ENCODE assay signal across 1 cellular context in the genomic region with DNA sequence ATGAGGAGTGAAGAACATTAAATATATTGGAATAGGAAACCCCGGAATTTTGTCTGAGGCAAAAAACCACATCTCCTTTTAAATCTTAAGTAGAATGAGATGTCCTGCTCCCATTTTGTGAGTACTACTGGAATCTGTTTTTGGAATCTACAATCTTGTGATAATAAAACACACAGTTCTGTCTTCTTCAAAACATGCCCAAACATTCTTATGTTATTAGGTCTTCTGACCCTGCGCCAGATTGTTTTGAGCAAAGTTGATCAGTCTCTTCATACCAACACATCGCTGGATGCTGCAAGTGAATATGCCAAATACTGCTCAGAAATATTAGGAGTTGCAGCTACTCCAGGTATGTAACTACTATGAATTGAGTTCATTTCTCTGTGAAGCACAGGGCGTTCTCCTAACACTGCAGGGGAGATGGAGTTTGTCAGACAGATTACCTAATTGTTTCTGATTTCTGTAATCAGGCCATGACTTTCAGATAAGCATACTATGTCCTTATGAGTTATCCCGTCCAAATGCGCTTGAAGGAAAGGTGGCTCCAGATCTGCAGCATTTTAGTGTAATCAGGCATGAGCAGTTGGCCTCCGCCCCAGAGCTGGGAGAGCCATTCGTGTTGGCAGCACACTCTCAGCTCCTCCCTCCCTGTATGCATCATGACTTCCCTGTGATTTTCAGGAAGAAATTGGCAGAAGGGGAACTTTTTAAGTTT.
TF ChIP-seq lines count a peak whose summit lies in the region.

No MANE protein-coding gene starts in this region.

TF ChIP-seq in K562, 482 proteins besides CTCF, POLR2A, EP300 and RAD21 (continued from another document):
- TF ChIP-seq BRCA1 (IDR thresholded peaks at IDR 0.05), result no peak
- no peak for TF ChIP-seq BRCA1 (CRISPR knock-in tag; IDR thresholded peaks at IDR 0.05)
- TF ChIP-seq ZKSCAN8 (CRISPR knock-in tag; IDR thresholded peaks at IDR 0.05), result no peak
- no peak for TF ChIP-seq ZNF589 (CRISPR knock-in tag; IDR thresholded peaks at IDR 0.05; ENCODE audit: low read depth)
- TF ChIP-seq, protein P1, sequence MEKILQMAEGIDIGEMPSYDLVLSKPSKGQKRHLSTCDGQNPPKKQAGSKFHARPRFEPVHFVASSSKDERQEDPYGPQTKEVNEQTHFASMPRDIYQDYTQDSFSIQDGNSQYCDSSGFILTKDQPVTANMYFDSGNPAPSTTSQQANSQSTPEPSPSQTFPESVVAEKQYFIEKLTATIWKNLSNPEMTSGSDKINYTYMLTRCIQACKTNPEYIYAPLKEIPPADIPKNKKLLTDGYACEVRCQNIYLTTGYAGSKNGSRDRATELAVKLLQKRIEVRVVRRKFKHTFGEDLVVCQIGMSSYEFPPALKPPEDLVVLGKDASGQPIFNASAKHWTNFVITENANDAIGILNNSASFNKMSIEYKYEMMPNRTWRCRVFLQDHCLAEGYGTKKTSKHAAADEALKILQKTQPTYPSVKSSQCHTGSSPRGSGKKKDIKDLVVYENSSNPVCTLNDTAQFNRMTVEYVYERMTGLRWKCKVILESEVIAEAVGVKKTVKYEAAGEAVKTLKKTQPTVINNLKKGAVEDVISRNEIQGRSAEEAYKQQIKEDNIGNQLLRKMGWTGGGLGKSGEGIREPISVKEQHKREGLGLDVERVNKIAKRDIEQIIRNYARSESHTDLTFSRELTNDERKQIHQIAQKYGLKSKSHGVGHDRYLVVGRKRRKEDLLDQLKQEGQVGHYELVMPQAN (IDR thresholded peaks at IDR 0.05; ENCODE audit: borderline replicate concordance), result no peak
- TF ChIP-seq RCOR1 (IDR thresholded peaks at IDR 0.05; ENCODE audit: borderline replicate concordance in 1 of 2, low read depth in 2 of 2, low read length in 2 of 2), result peak; percentile 49 to 77; a peak in 2 of 4 replicates
- 0 out of 2 replicates have a peak, but pooled peaks have one; percentile 16 for TF ChIP-seq POLR2AphosphoS5 (IDR thresholded peaks at IDR 0.05; ENCODE audit: control insufficient read depth, insufficient read depth, low read depth, low read length)
- TF ChIP-seq ZFP1 (CRISPR knock-in tag; IDR thresholded peaks at IDR 0.05), result no peak
- peak; percentile 71 for TF ChIP-seq TCF3 (CRISPR knock-in tag; IDR thresholded peaks at IDR 0.05)
- no peak for TF ChIP-seq POU5F1 (IDR thresholded peaks at IDR 0.05; ENCODE audit: borderline replicate concordance, low read depth, low read length, partially characterized antibody)
- no peak for TF ChIP-seq CEBPB (tag; IDR thresholded peaks at IDR 0.05)
- no peak for TF ChIP-seq NR4A1 (CRISPR knock-in tag; IDR thresholded peaks at IDR 0.05)
- no peak for TF ChIP-seq NR4A1 (tag; IDR thresholded peaks at IDR 0.05)
- no peak for TF ChIP-seq KAT2B (IDR thresholded peaks at IDR 0.05; ENCODE audit: low read depth, low read length)
- no peak for TF ChIP-seq ZBTB8A (IDR thresholded peaks at IDR 0.05; ENCODE audit: partially characterized antibody)
- 0 out of 2 replicates have a peak, but pooled peaks have one; percentile 19 for TF ChIP-seq MTA2 (IDR thresholded peaks at IDR 0.05; ENCODE audit: low read depth)
- TF ChIP-seq ARID1B (IDR thresholded peaks at IDR 0.05), result peak; percentile 57
- no peak for TF ChIP-seq NFATC3 (IDR thresholded peaks at IDR 0.05)
- TF ChIP-seq NFIC (IDR thresholded peaks at IDR 0.05), result peak; percentile 36; the same call in 1 of the 2 replicates
- TF ChIP-seq HDAC2 (IDR thresholded peaks at IDR 0.05), result 0 out of 2 replicates have a peak, but pooled peaks have one; percentile 44
- peak; percentile 62; the same call in 1 of the 2 replicates for TF ChIP-seq NCOR1 (IDR thresholded peaks at IDR 0.05)
- peak; percentile 81 for TF ChIP-seq CBFA2T3 (IDR thresholded peaks at IDR 0.05)
- TF ChIP-seq SMARCB1 (IDR thresholded peaks at IDR 0.05; ENCODE audit: insufficient read length, low read depth), result no peak
- TF ChIP-seq KDM1A (IDR thresholded peaks at IDR 0.05), result peak; percentile 65 to 68
- no peak for TF ChIP-seq CREB1 (IDR thresholded peaks at IDR 0.05)
- no peak for TF ChIP-seq CREB1 (CRISPR knock-in tag; IDR thresholded peaks at IDR 0.05)
- TF ChIP-seq SNRNP70 (optimal IDR thresholded peaks at IDR 0.05; ENCODE audit: low read depth, low read length), result no peak
- peak; percentile 55; the same call in 1 of the 2 replicates for TF ChIP-seq KLF16 (IDR thresholded peaks at IDR 0.05)
- TF ChIP-seq PHTF2 (CRISPR knock-in tag; IDR thresholded peaks at IDR 0.05), result no peak
- TF ChIP-seq, protein P2, sequence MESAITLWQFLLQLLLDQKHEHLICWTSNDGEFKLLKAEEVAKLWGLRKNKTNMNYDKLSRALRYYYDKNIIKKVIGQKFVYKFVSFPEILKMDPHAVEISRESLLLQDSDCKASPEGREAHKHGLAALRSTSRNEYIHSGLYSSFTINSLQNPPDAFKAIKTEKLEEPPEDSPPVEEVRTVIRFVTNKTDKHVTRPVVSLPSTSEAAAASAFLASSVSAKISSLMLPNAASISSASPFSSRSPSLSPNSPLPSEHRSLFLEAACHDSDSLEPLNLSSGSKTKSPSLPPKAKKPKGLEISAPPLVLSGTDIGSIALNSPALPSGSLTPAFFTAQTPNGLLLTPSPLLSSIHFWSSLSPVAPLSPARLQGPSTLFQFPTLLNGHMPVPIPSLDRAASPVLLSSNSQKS (CRISPR knock-in tag; IDR thresholded peaks at IDR 0.05), result no peak
